ENCODE assay signal across 12 cellular contexts in genomic region chr11:32433249-32434115, GRCh38. TPM values are rescaled to one million over a fixed set of nuclear protein-coding genes. Genes with fewer than 3 reads are reported as not detected.
DNase-seq lines count a peak whose midpoint lies in the region; ATAC-seq and TF ChIP-seq lines count a peak whose summit lies in the region.
"Had no signal": no experiment of that assay in that cellular context is flagged by ENCODE, and none has a peak within 500 bp of the region (broad histone marks: within the 10 kb centered on the region; RNA-seq: fewer than 3 reads in every experiment).

No MANE protein-coding gene starts in this region.

- no peak for TF ChIP-seq POLR2A in vagina (IDR thresholded peaks at IDR 0.05)

- intact Hi-C loops in mammary epithelial cell (cut with micrococcal nuclease): no loop called here
- intact Hi-C loops in vagina (cut with DNase I): loop anchor here (10.0 kb wide), 1 partner anchor 109 kb away; no protein-coding TSS in a partner anchor

- DNase-seq in stimulated activated naive CD8-positive, alpha-beta T cell treated with anti-CD3 and anti-CD28 coated beads, Interleukin-15, Interleukin-2, amounts not matched to agents 100 U/mL and 50 U/mL, for 24 hours: no peak
- DNase-seq in mammary epithelial cell (no peak), vagina (ENCODE audit: extremely low spot score in 2 of 2) (no peak), GM13976 (ENCODE audit: low spot score) (no peak), germinal center (ENCODE audit: low spot score) (no peak)
- DNase-seq: amniotic stem cell, PC-9 had no signal

- H3K36me3 Mint-ChIP-seq in stimulated activated naive CD8-positive, alpha-beta T cell treated with anti-CD3 and anti-CD28 coated beads, Interleukin-15, Interleukin-2, amounts not matched to agents 100 ng/mL and 50 ng/mL, for 24 hours (ENCODE audit: low read depth): no peaks in the 10 kb centered on the region
- H3K36me3 Mint-ChIP-seq in nephron (ENCODE audit: low read depth): peaks cover 62% of the 10 kb centered on the region

- BruUV-seq in mammary epithelial cell (replicated peaks; lab: Mats Ljungman, UMichigan): no TSS peak

- no peak overlapping the region for H3K27ac ChIP-seq in mammary epithelial cell (ENCODE audit: insufficient read depth, low read depth, low read length)
- H3K27ac ChIP-seq in vagina: peak overlapping the region; percentile 89
- H3K27ac ChIP-seq: PC-9 had no signal

- H3K9me3 Mint-ChIP-seq in stimulated activated naive CD8-positive, alpha-beta T cell treated with anti-CD3 and anti-CD28 coated beads, Interleukin-15, Interleukin-2, amounts not matched to agents 100 ng/mL and 50 ng/mL, for 24 hours: no peaks in the 10 kb centered on the region
- H3K9me3 Mint-ChIP-seq in nephron: peaks cover 2% of the 10 kb centered on the region

- no peak overlapping the region for H3K9ac ChIP-seq in mammary epithelial cell (ENCODE audit: insufficient read depth, low read length)

- CTCF ChIA-PET in mammary epithelial cell (lab: Charles Lee; ENCODE audit: low non-redundant PET): no interaction called here

- H3K79me2 ChIP-seq in mammary epithelial cell (ENCODE audit: insufficient read depth, low read length): no peaks in the 10 kb centered on the region

- dilution Hi-C loops in mammary epithelial cell (cut with HindIII; ENCODE audit: low sequenced_read_pairs): no loop called here

- peak overlapping the region; percentile 32 for H2AFZ ChIP-seq in mammary epithelial cell (ENCODE audit: low read depth, low read length)
- H2AFZ ChIP-seq: PC-9 had no signal

- peaks cover 80% of the 10 kb centered on the region for H3K27me3 ChIP-seq in mammary epithelial cell (ENCODE audit: insufficient read depth, low read length)
- H3K27me3 ChIP-seq in vagina: no peaks in the 10 kb centered on the region

- peaks cover 5% of the 10 kb centered on the region for H3K9me3 ChIP-seq in mammary epithelial cell (replicated peaks; ENCODE audit: insufficient read depth, low read length)
- H3K9me3 ChIP-seq in vagina: no peaks in the 10 kb centered on the region

- H3K4me3 Mint-ChIP-seq in stimulated activated naive CD8-positive, alpha-beta T cell treated with anti-CD3 and anti-CD28 coated beads, Interleukin-15, Interleukin-2, amounts not matched to agents 100 ng/mL and 50 ng/mL, for 24 hours: peak overlapping the region; percentile 9
- H3K4me3 Mint-ChIP-seq in nephron: peak overlapping the region; percentile 91 to 94 (median 92)

- TF ChIP-seq CTCF in mammary epithelial cell (conservative IDR thresholded peaks at IDR 0.05 in 1 of 2, IDR thresholded peaks at IDR 0.05 in 1 of 2; ENCODE audit: extremely low read depth in 1 of 2, insufficient read depth in 1 of 2, low read depth in 1 of 2, low read length in 2 of 2): no peak
- TF ChIP-seq CTCF in nephron (IDR thresholded peaks at IDR 0.05; ENCODE audit: unreplicated experiment in 3 of 3): no peak
- no peak for TF ChIP-seq CTCF in vagina (IDR thresholded peaks at IDR 0.05)
- no peak for TF ChIP-seq CTCF in GM13976 (IDR thresholded peaks at IDR 0.05; ENCODE audit: borderline replicate concordance, control extremely low read depth, extremely low read depth, insufficient read depth, missing control alignments)

- H3K4me1 ChIP-seq in mammary epithelial cell (ENCODE audit: insufficient read depth, low read length): peaks cover 5% of the 10 kb centered on the region
- peaks cover 38% of the 10 kb centered on the region for H3K4me1 ChIP-seq in vagina

- WGBS in mammary epithelial cell (ENCODE audit: low coverage, missing lambda C conversion rate): 8% methylated on average over 44 of the region's 54 CpGs

- H3K4me3 ChIP-seq in mammary epithelial cell (replicated peaks in 1 of 3; ENCODE audit: insufficient read depth in 1 of 3, low read depth in 2 of 3, low read length in 3 of 3) (peak overlapping the region in 1 of 3 experiments; percentile 16), vagina (peak overlapping the region; percentile 47 to 83)
- H3K4me3 ChIP-seq: PC-9 had no signal

- peaks cover 81% of the 10 kb centered on the region for H3K27me3 Mint-ChIP-seq in stimulated activated naive CD8-positive, alpha-beta T cell treated with anti-CD3 and anti-CD28 coated beads, Interleukin-15, Interleukin-2, amounts not matched to agents 100 ng/mL and 50 ng/mL, for 24 hours
- peaks cover 90% of the 10 kb centered on the region for H3K27me3 Mint-ChIP-seq in nephron (ENCODE audit: low read depth)

- H3K36me3 ChIP-seq in mammary epithelial cell (ENCODE audit: insufficient read depth, low read length) (no peaks in the 10 kb centered on the region), vagina (no peaks in the 10 kb centered on the region)

- ATAC-seq in stimulated activated naive CD8-positive, alpha-beta T cell treated with anti-CD3 and anti-CD28 coated beads, Interleukin-15, Interleukin-2, amounts not matched to agents 100 U/mL and 50 U/mL, for 24 hours: no peak
- ATAC-seq in GM21360 (IDR thresholded peaks at IDR 0.05; ENCODE audit: unreplicated experiment): no peak
- ATAC-seq: activated CD4-positive, CD25-positive, alpha-beta regulatory T cell treated with anti-CD3 and anti-CD28 coated beads, Interleukin-2, amount 50 U/mL, for 24 hours had no signal

- H3K4me2 ChIP-seq in mammary epithelial cell (ENCODE audit: insufficient read depth, low read depth, low read length): peak overlapping the region; percentile 5
- H3K4me2 ChIP-seq: PC-9 had no signal

- in situ Hi-C loops in mammary epithelial cell (cut with MboI; ENCODE audit: low sequenced_read_pairs in 2 of 2) (no loop called here), GM13976 (cut with MboI; ENCODE audit: low sequenced_read_pairs, unreplicated experiment) (no loop called here)

- H3K4me1 Mint-ChIP-seq in stimulated activated naive CD8-positive, alpha-beta T cell treated with anti-CD3 and anti-CD28 coated beads, Interleukin-15, Interleukin-2, amounts not matched to agents 100 ng/mL and 50 ng/mL, for 24 hours (ENCODE audit: low read depth): peaks cover 27% of the 10 kb centered on the region
- peaks cover 46% of the 10 kb centered on the region for H3K4me1 Mint-ChIP-seq in nephron

- no peaks in the 10 kb centered on the region for H4K20me1 ChIP-seq in mammary epithelial cell (ENCODE audit: insufficient read depth, low read length)

- H3K27ac Mint-ChIP-seq in stimulated activated naive CD8-positive, alpha-beta T cell treated with anti-CD3 and anti-CD28 coated beads, Interleukin-15, Interleukin-2, amounts not matched to agents 100 ng/mL and 50 ng/mL, for 24 hours: no peak overlapping the region
- H3K27ac Mint-ChIP-seq in nephron: peak overlapping the region; percentile 95 to 98 (median 97)

RNA-seq across cellular contexts. Expression of gene WT1, which starts 1.9 kb away (rescaled TPM):
- total RNA-seq in mammary epithelial cell (not detected), vagina (32.7 TPM)
- polyA plus RNA-seq in mammary epithelial cell: not detected
- not detected for polyA minus RNA-seq in mammary epithelial cell
- total RNA-seq: myocyte, PC-9 had no signal

Comparison
In these comparisons a context has a peak if more than half of its experiments do, and no peak if none do; other contexts are left out.
1. RNA of gene WT1, which starts 1.9 kb away (total RNA-seq): 32.7 TPM in vagina (single experiment); not detected in mammary epithelial cell; every median in the first group is over 10 times any median in the second.